Comparison of ENCODE assay signal across 32 cellular contexts in genomic region chr10:81200801-81201200, GRCh38.
A peak's percentile ranks its signal among the peaks of the same experiment; 100 is the strongest.
DNase-seq lines count a peak whose midpoint lies in the region; ATAC-seq, FAIRE-seq and TF ChIP-seq lines count a peak whose summit lies in the region.
"Had no signal": no experiment of that assay in that cellular context is flagged by ENCODE, and none has a peak within 500 bp of the region (broad histone marks: within the 10 kb centered on the region; RNA-seq: fewer than 3 reads in every experiment).

No MANE protein-coding gene starts in this region.

- CTCF ChIA-PET in HepG2 (lab: Yijun Ruan, JAX; ENCODE audit: low intra/inter-chr PET ratio, low total read pairs): no interaction called here

- H3K4me1 ChIP-seq in liver (ENCODE audit: control insufficient read depth in 4 of 4, insufficient read depth in 4 of 4, low read length in 3 of 4) (peaks cover 0 to 2% (median 0%) of the 10 kb centered on the region in 4 donors), HepG2 (ENCODE audit: insufficient read depth, low read length) (no peaks in the 10 kb centered on the region), right lobe of liver (no peaks in the 10 kb centered on the region)
- H3K4me1 ChIP-seq: A549; BE2C; BLaER1; BLaER1 treated with 17β-estradiol and CSF1 and Interleukin-3, amounts not matched to agents 10 nM and 100 nM; Caco-2 had no signal

- H3K27ac ChIP-seq in liver (ENCODE audit: low read depth in 1 of 2, low read length in 2 of 2): no peak overlapping the region
- H3K27ac ChIP-seq in HepG2 (ENCODE audit: extremely low read length, insufficient read depth, low read length): no peak overlapping the region
- H3K27ac ChIP-seq in right lobe of liver: no peak overlapping the region
- H3K27ac ChIP-seq: 22Rv1; A549; BLaER1; BLaER1 treated with 17β-estradiol and CSF1 and Interleukin-3, amounts not matched to agents 10 nM and 100 nM; C4-2B had no signal

- FAIRE-seq in HepG2 (lab: Jason Lieb, UNC): no peak
- FAIRE-seq: A549, D721Med had no signal

- no peak overlapping the region for H3K4me3 ChIP-seq in liver (ENCODE audit: low read depth in 1 of 3, low read length in 3 of 3)
- H3K4me3 ChIP-seq in HepG2 (replicated peaks in 1 of 3; ENCODE audit: insufficient read depth in 1 of 3, low read depth in 2 of 3, low read length in 3 of 3): no peak overlapping the region
- no peak overlapping the region for H3K4me3 ChIP-seq in right lobe of liver
- H3K4me3 ChIP-seq: A549; BLaER1; BLaER1 treated with 17β-estradiol and CSF1 and Interleukin-3, amounts not matched to agents 10 nM and 100 nM had no signal

- TF ChIP-seq CTCF in liver (IDR thresholded peaks at IDR 0.05; ENCODE audit: low read depth, low read length, missing input control) (no peak), HepG2 (CRISPR knock-in tag; IDR thresholded peaks at IDR 0.05) (no peak), right lobe of liver (IDR thresholded peaks at IDR 0.05) (no peak)

- no peaks in the 10 kb centered on the region for H4K20me1 ChIP-seq in HepG2 (ENCODE audit: insufficient read depth, low read length)
- H4K20me1 ChIP-seq: BLaER1; BLaER1 treated with 17β-estradiol and CSF1 and Interleukin-3, amounts not matched to agents 10 nM and 100 nM had no signal

- H3K9ac ChIP-seq in liver (ENCODE audit: low read depth in 1 of 2, low read length in 2 of 2) (no peak overlapping the region), HepG2 (ENCODE audit: insufficient read depth, low read depth, low read length) (no peak overlapping the region)
- H3K9ac ChIP-seq: BLaER1; BLaER1 treated with 17β-estradiol and CSF1 and Interleukin-3, amounts not matched to agents 10 nM and 100 nM had no signal

- POLR2A ChIA-PET in HepG2 (lab: Yijun Ruan, JAX): no interaction called here

- ATAC-seq in HepG2 (no peak), left lobe of liver (peak; percentile 81), right lobe of liver (peak in 3 of 4 donors; percentile 60 to 76 (median 69)), HG03565 (IDR thresholded peaks at IDR 0.05; ENCODE audit: unreplicated experiment) (no peak), SK-N-SH treated with all-trans-retinoic acid at 6 μM for 48 hours (no peak)
- ATAC-seq: A549; CD8-positive, alpha-beta T cell had no signal

- H3K27me3 ChIP-seq in liver (ENCODE audit: control insufficient read depth in 4 of 4, insufficient read depth in 4 of 4, low read length in 3 of 4) (no peaks in the 10 kb centered on the region), HepG2 (ENCODE audit: control insufficient read depth in 1 of 2, insufficient read depth in 2 of 2, low read length in 2 of 2) (no peaks in the 10 kb centered on the region), right lobe of liver (no peaks in the 10 kb centered on the region)
- H3K27me3 ChIP-seq: BE2C; BLaER1; BLaER1 treated with 17β-estradiol and CSF1 and Interleukin-3, amounts not matched to agents 10 nM and 100 nM had no signal

- H2AFZ ChIP-seq in HepG2 (ENCODE audit: low read length): no peak overlapping the region

- no TSS peak for BruUV-seq in HepG2 (replicated peaks; lab: Mats Ljungman, UMichigan)

- no peaks in the 10 kb centered on the region for H3K79me2 ChIP-seq in HepG2 (ENCODE audit: insufficient read depth, low read length)

- 40% methylated on average over 2 of the region's 2 CpGs for WGBS in liver
- 3% methylated on average over 2 of the region's 2 CpGs for whole genome bisulfite sequencing in HepG2 (ENCODE audit: low lambda C conversion rate)
- WGBS in right lobe of liver (ENCODE audit: insufficient coverage, low coverage, low lambda C conversion rate, missing lambda C conversion rate): 42% methylated on average over 2 of the region's 2 CpGs

- H3K4me2 ChIP-seq in HepG2 (ENCODE audit: low read depth, low read length): no peak overlapping the region
- H3K4me2 ChIP-seq: A549; BLaER1; BLaER1 treated with 17β-estradiol and CSF1 and Interleukin-3, amounts not matched to agents 10 nM and 100 nM had no signal

- no peak for DNase-seq in HepG2 (ENCODE audit: low spot score)
- DNase-seq in left lobe of liver (ENCODE audit: low spot score): no peak
- DNase-seq in right lobe of liver: no peak
- DNase-seq: 8988T; ACHN; AML-193; BE2C; C1 segment of cervical spinal cord; Caco-2; Calu3; CD4-positive, alpha-beta memory T cell; CD4-positive, alpha-beta T cell; CD4-positive, CD25-positive, alpha-beta regulatory T cell; CD8-positive, alpha-beta memory T cell; CD8-positive, alpha-beta T cell; COR-L47; DMS 273 treated with DMSO at 0.1 percent for 48 hours; DMS153; DMS53; DMS79; DMS79 treated with DMSO at 0.1 percent for 48 hours; DND-41; EL had no signal

- intact Hi-C loops in HepG2 (cut with micrococcal nuclease; ENCODE audit: unreplicated experiment): no loop called here
- intact Hi-C loops in right lobe of liver (cut with DNase I): no loop called here

- in situ Hi-C loops in HepG2 (cut with HindIII; ENCODE audit: extremely low pct_ligation_motif_present, low pct_unique_long_range_greater_than_20kb): no loop called here

- no peaks in the 10 kb centered on the region for H3K9me3 ChIP-seq in liver (ENCODE audit: control insufficient read depth in 4 of 4, low read length in 3 of 4)
- H3K9me3 ChIP-seq in HepG2 (ENCODE audit: low read length): peaks cover 72% of the 10 kb centered on the region
- no peaks in the 10 kb centered on the region for H3K9me3 ChIP-seq in right lobe of liver
- H3K9me3 ChIP-seq: A549, BE2C, BLaER1, Caco-2 had no signal

- TF ChIP-seq RAD21 in liver (IDR thresholded peaks at IDR 0.05) (no peak), HepG2 (CRISPR knock-in tag; IDR thresholded peaks at IDR 0.05) (no peak)

- H3K36me3 ChIP-seq in liver (ENCODE audit: control insufficient read depth in 4 of 4, insufficient read depth in 3 of 4, low read depth in 1 of 4, low read length in 3 of 4): no peaks in the 10 kb centered on the region
- H3K36me3 ChIP-seq in HepG2 (replicated peaks in 1 of 2; ENCODE audit: control insufficient read depth in 1 of 2, insufficient read depth in 2 of 2, low read length in 2 of 2): no peaks in the 10 kb centered on the region
- no peaks in the 10 kb centered on the region for H3K36me3 ChIP-seq in right lobe of liver
- H3K36me3 ChIP-seq: BE2C; BLaER1; BLaER1 treated with 17β-estradiol and CSF1 and Interleukin-3, amounts not matched to agents 10 nM and 100 nM had no signal

- TF ChIP-seq EP300 in HepG2 (IDR thresholded peaks at IDR 0.05; ENCODE audit: low read depth in 2 of 2, low read length in 2 of 2) (no peak), HepG2 (CRISPR knock-in tag; IDR thresholded peaks at IDR 0.05; ENCODE audit: borderline replicate concordance) (no peak)

- TF ChIP-seq POLR2A in HepG2 (IDR thresholded peaks at IDR 0.05; ENCODE audit: insufficient read depth in 1 of 2, low read depth in 2 of 2, low read length in 2 of 2) (no peak), right lobe of liver (IDR thresholded peaks at IDR 0.05) (no peak)

TF ChIP-seq in liver, 16 proteins besides CTCF, POLR2A, EP300 and RAD21 (continues in another document):
- no peak for TF ChIP-seq ZBTB33 (IDR thresholded peaks at IDR 0.05)
- no peak for TF ChIP-seq NR2F2 (IDR thresholded peaks at IDR 0.05)
- no peak for TF ChIP-seq GABPA (IDR thresholded peaks at IDR 0.05 in 1 of 2, conservative IDR thresholded peaks at IDR 0.05 in 1 of 2)

TF ChIP-seq in HepG2, 621 proteins besides CTCF, POLR2A, EP300 and RAD21:
- TF ChIP-seq ZSCAN12 (CRISPR knock-in tag; IDR thresholded peaks at IDR 0.05) (no peak), ZNF572 (CRISPR knock-in tag; IDR thresholded peaks at IDR 0.05) (no peak), ZNF451 (CRISPR knock-in tag; IDR thresholded peaks at IDR 0.05) (no peak), PHF21A (CRISPR knock-in tag; IDR thresholded peaks at IDR 0.05) (no peak), NONO (IDR thresholded peaks at IDR 0.05) (no peak), NONO (CRISPR knock-in tag; conservative IDR thresholded peaks at IDR 0.05) (no peak), ZNF224 (CRISPR knock-in tag; IDR thresholded peaks at IDR 0.05) (no peak), ZNF619 (CRISPR knock-in tag; IDR thresholded peaks at IDR 0.05) (no peak), ZBTB42 (CRISPR knock-in tag; IDR thresholded peaks at IDR 0.05) (no peak)
- TF ChIP-seq, protein P1, sequence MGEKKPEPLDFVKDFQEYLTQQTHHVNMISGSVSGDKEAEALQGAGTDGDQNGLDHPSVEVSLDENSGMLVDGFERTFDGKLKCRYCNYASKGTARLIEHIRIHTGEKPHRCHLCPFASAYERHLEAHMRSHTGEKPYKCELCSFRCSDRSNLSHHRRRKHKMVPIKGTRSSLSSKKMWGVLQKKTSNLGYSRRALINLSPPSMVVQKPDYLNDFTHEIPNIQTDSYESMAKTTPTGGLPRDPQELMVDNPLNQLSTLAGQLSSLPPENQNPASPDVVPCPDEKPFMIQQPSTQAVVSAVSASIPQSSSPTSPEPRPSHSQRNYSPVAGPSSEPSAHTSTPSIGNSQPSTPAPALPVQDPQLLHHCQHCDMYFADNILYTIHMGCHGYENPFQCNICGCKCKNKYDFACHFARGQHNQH (CRISPR knock-in tag; IDR thresholded peaks at IDR 0.05): no peak
TF ChIP-seq in HepG2: peak in this region for 0.

TF ChIP-seq in SK-N-SH treated with all-trans-retinoic acid at 6 μM for 48 hours, 23 proteins besides CTCF, POLR2A, EP300 and RAD21 (continues in another document):
- TF ChIP-seq POU6F1 (CRISPR knock-in tag; IDR thresholded peaks at IDR 0.05; ENCODE audit: borderline replicate concordance, low read depth): no peak

Comparison
In these comparisons a context has a peak if more than half of its experiments do, and no peak if none do; other contexts are left out.
1. ATAC-seq: peak in left lobe of liver (single experiment) and right lobe of liver (3 of 4); none in HepG2 (single experiment), HG03565 (single experiment) and SK-N-SH treated with all-trans-retinoic acid at 6 μM for 48 hours (single experiment).